Comparison of ENCODE assay signal across 1 cellular context in genomic region chr11:75585271-75585670, GRCh38.
TF ChIP-seq lines count a peak whose summit lies in the region.

No MANE protein-coding gene starts in this region.

TF ChIP-seq in K562, 482 proteins besides CTCF, POLR2A, EP300 and RAD21:
- TF ChIP-seq ZNF133 (CRISPR knock-in tag; IDR thresholded peaks at IDR 0.05) (no peak), ZNF263 (CRISPR knock-in tag; IDR thresholded peaks at IDR 0.05; ENCODE audit: borderline replicate concordance) (0 out of 2 replicates have a peak, but pooled peaks have one; percentile 25)
